In genomic region chr11:96219981-96220623, GRCh38 we compare ENCODE assay signal across 8 cellular contexts.
A peak's percentile ranks its signal among the peaks of the same experiment; 100 is the strongest.
DNase-seq lines count a peak whose midpoint lies in the region; ATAC-seq and TF ChIP-seq lines count a peak whose summit lies in the region.

No MANE protein-coding gene starts in this region.

- no peak overlapping the region for H3K4me2 ChIP-seq in hepatocyte

- H3K4me3 ChIP-seq in WERI-Rb-1 (ENCODE audit: low read depth, low read length) (no peak overlapping the region), hepatocyte (no peak overlapping the region), transverse colon (no peak overlapping the region)

- H3K36me3 Mint-ChIP-seq in activated CD8-positive, alpha-beta memory T cell treated with anti-CD3 and anti-CD28 coated beads, Interleukin-2, amount 10 ng/mL, durations not matched to agents 7 days and 5 days = peaks cover 14% of the 10 kb centered on the region

- no peak for TF ChIP-seq EP300 in transverse colon (IDR thresholded peaks at IDR 0.05; ENCODE audit: low read depth)

- no peaks in the 10 kb centered on the region for H3K9me2 ChIP-seq in hepatocyte (replicated peaks; ENCODE audit: insufficient read depth)

- H3K36me3 ChIP-seq in WERI-Rb-1 (peaks cover 3% of the 10 kb centered on the region; the same call in 1 of the 2 replicates), hepatocyte (replicated peaks; ENCODE audit: insufficient read depth, low read depth) (no peaks in the 10 kb centered on the region), transverse colon (no peaks in the 10 kb centered on the region)

- peak overlapping the region; percentile 50 for H3K27ac Mint-ChIP-seq in activated CD8-positive, alpha-beta memory T cell treated with anti-CD3 and anti-CD28 coated beads, Interleukin-2, amount 10 ng/mL, durations not matched to agents 7 days and 5 days

- no peaks in the 10 kb centered on the region for H3K27me3 ChIP-seq in WERI-Rb-1 (ENCODE audit: insufficient read depth, low read depth, severe bottlenecking)
- H3K27me3 ChIP-seq in hepatocyte = no peaks in the 10 kb centered on the region
- H3K27me3 ChIP-seq in transverse colon = no peaks in the 10 kb centered on the region

- H2AFZ ChIP-seq in hepatocyte = no peak overlapping the region

- H3K79me2 ChIP-seq in hepatocyte = peaks cover 43% of the 10 kb centered on the region

- intact Hi-C loops in transverse colon (cut with DNase I; ENCODE audit: low total_unique reads) = no loop called here

- H3K27me3 Mint-ChIP-seq in activated CD8-positive, alpha-beta memory T cell treated with anti-CD3 and anti-CD28 coated beads, Interleukin-2, amount 10 ng/mL, durations not matched to agents 7 days and 5 days = no peaks in the 10 kb centered on the region

- WGBS in hepatocyte (ENCODE audit: low lambda C conversion rate, missing lambda C conversion rate) = 33% methylated on average over 3 of the region's 3 CpGs
- WGBS in transverse colon (ENCODE audit: low coverage in 1 of 2), 2 donors = 61 to 68% methylated on average over 3 of the region's 3 CpGs

- H3K4me1 Mint-ChIP-seq in activated CD8-positive, alpha-beta memory T cell treated with anti-CD3 and anti-CD28 coated beads, Interleukin-2, amount 10 ng/mL, durations not matched to agents 7 days and 5 days = peaks cover 70% of the 10 kb centered on the region

- TF ChIP-seq POLR2A in transverse colon (IDR thresholded peaks at IDR 0.05) = no peak

- no peak overlapping the region for H3K4me3 Mint-ChIP-seq in activated CD8-positive, alpha-beta memory T cell treated with anti-CD3 and anti-CD28 coated beads, Interleukin-2, amount 10 ng/mL, durations not matched to agents 7 days and 5 days

- no peak for DNase-seq in activated CD8-positive, alpha-beta memory T cell treated with anti-CD3 and anti-CD28 coated beads, Interleukin-2, amount 10 ng/mL, durations not matched to agents 7 days and 5 days
- no peak for DNase-seq in activated CD8-positive, alpha-beta memory T cell treated with anti-CD3 and anti-CD28 coated beads for 24 hours
- DNase-seq in WERI-Rb-1 (no peak), hepatocyte (ENCODE audit: low spot score) (no peak), transverse colon (no peak), ACHN (no peak), SKM-1 treated with dmso at 0.1 percent for 144 hours (lab: John Stamatoyannopoulos, UW; ENCODE audit: unreplicated experiment) (no peak), GM19240 (ENCODE audit: insufficient read length, low spot score) (no peak)

- in situ Hi-C loops in transverse colon (cut with MboI; ENCODE audit: low pct_ligation_motif_present in 1 of 4, low pct_unique_long_range_greater_than_20kb in 1 of 4, low sequenced_read_pairs in 3 of 4) = no loop called here
- in situ Hi-C loops in ACHN (cut with HindIII; ENCODE audit: low pct_ligation_motif_present, low pct_unique_long_range_greater_than_20kb, low sequenced_read_pairs) = no loop called here

- H3K4me1 ChIP-seq in hepatocyte (ENCODE audit: insufficient read depth) (peaks cover 23% of the 10 kb centered on the region), transverse colon (peaks cover 9 to 64% (median 20%) of the 10 kb centered on the region in 4 donors)

- no peaks in the 10 kb centered on the region for H3K9me3 Mint-ChIP-seq in activated CD8-positive, alpha-beta memory T cell treated with anti-CD3 and anti-CD28 coated beads, Interleukin-2, amount 10 ng/mL, durations not matched to agents 7 days and 5 days (ENCODE audit: low read depth)

- no peaks in the 10 kb centered on the region for H4K20me1 ChIP-seq in hepatocyte (ENCODE audit: insufficient read depth, poor library complexity, severe bottlenecking)

- H3K9me3 ChIP-seq in WERI-Rb-1 (ENCODE audit: severe bottlenecking) (no peaks in the 10 kb centered on the region), hepatocyte (ENCODE audit: low read depth) (no peaks in the 10 kb centered on the region), transverse colon (no peaks in the 10 kb centered on the region)

- CTCF ChIA-PET in activated CD8-positive, alpha-beta memory T cell treated with anti-CD3 and anti-CD28 coated beads, Interleukin-2, amount 10 ng/mL, durations not matched to agents 7 days and 5 days (lab: Charles Lee) = interaction anchor here (0.9 to 1.8 kb wide), 3 partner anchors 10 to 121 kb away, joined by 3 to 7 read pairs (median 3); no protein-coding TSS in a partner anchor

- no peak for TF ChIP-seq CTCF in WERI-Rb-1 (IDR thresholded peaks at IDR 0.05; ENCODE audit: low read depth, low read length)
- no peak for TF ChIP-seq CTCF in hepatocyte (IDR thresholded peaks at IDR 0.05; ENCODE audit: poor library complexity)
- TF ChIP-seq CTCF in transverse colon (IDR thresholded peaks at IDR 0.05) = no peak

- no peak for ATAC-seq in activated CD8-positive, alpha-beta memory T cell treated with anti-CD3 and anti-CD28 coated beads, Interleukin-2, amount 10 ng/mL, durations not matched to agents 7 days and 5 days

- H3K27ac ChIP-seq in WERI-Rb-1 (0 out of 2 replicates have a peak overlapping the region, but pooled peaks have one; percentile 1), hepatocyte (peak overlapping the region; percentile 17), transverse colon (peak overlapping the region; percentile 27 to 49 (median 32))
